ENCODE assay signal across 33 cellular contexts in the genomic region with DNA sequence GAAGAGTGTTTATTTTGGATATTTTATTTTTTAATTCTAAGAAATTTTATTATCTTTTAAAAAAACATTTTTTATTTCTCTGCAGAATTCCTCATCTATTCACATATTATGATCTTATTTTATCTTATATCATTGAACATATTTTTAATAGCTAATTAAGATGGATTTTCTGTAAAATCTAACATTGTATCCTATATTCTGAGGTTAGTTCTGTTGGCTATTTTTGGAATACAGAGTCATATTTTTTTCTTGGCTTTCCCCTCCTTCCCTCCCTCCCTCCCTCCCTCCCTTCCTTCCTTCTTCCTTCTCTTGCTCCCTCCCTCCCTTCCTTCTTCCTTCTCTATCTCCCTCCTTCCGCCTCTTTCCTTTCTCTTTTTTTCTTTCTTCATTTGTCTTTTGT.
DNase-seq lines count a peak whose midpoint lies in the region; ATAC-seq, FAIRE-seq and TF ChIP-seq lines count a peak whose summit lies in the region.
"Had no signal": no experiment of that assay in that cellular context is flagged by ENCODE, and none has a peak within 500 bp of the region (broad histone marks: within the 10 kb centered on the region; RNA-seq: fewer than 3 reads in every experiment).

No MANE protein-coding gene starts in this region.

- H3K36me3 ChIP-seq in HepG2 (replicated peaks in 1 of 2; ENCODE audit: control insufficient read depth in 1 of 2, insufficient read depth in 2 of 2, low read length in 2 of 2) (no peaks in the 10 kb centered on the region), right lobe of liver (no peaks in the 10 kb centered on the region), K562 (ENCODE audit: control insufficient read depth, insufficient read depth, low read length) (no peaks in the 10 kb centered on the region), GM23248 (ENCODE audit: low read depth) (no peaks in the 10 kb centered on the region)
- H3K36me3 ChIP-seq: BE2C; BLaER1; BLaER1 treated with 17β-estradiol and CSF1 and Interleukin-3, amounts not matched to agents 10 nM and 100 nM had no signal

- no peak overlapping the region for H3K4me2 ChIP-seq in HepG2 (ENCODE audit: low read depth, low read length)
- no peak overlapping the region for H3K4me2 ChIP-seq in K562 (ENCODE audit: insufficient read depth, low read length)
- H3K4me2 ChIP-seq in GM23248 (ENCODE audit: unreplicated experiment): no peak overlapping the region
- H3K4me2 ChIP-seq: A549; BLaER1; BLaER1 treated with 17β-estradiol and CSF1 and Interleukin-3, amounts not matched to agents 10 nM and 100 nM had no signal

- H3K27ac ChIP-seq in HepG2 (ENCODE audit: extremely low read length, insufficient read depth, low read length): no peak overlapping the region
- H3K27ac ChIP-seq in right lobe of liver: no peak overlapping the region
- no peak overlapping the region for H3K27ac ChIP-seq in K562 (ENCODE audit: extremely low read depth, low read depth, low read length)
- H3K27ac ChIP-seq in GM23248: no peak overlapping the region
- H3K27ac ChIP-seq: 22Rv1; A549; BLaER1; BLaER1 treated with 17β-estradiol and CSF1 and Interleukin-3, amounts not matched to agents 10 nM and 100 nM; C4-2B had no signal

- ATAC-seq in HepG2: no peak
- no peak for ATAC-seq in right lobe of liver
- ATAC-seq in K562: no peak
- ATAC-seq: A549; CD8-positive, alpha-beta T cell had no signal

- H3K9me3 ChIP-seq in HepG2 (ENCODE audit: low read length) (no peaks in the 10 kb centered on the region; the same call in 1 of the 2 replicates), right lobe of liver (no peaks in the 10 kb centered on the region), K562 (replicated peaks; ENCODE audit: control insufficient read depth, insufficient read depth, low read depth, low read length) (peaks cover 2% of the 10 kb centered on the region; the same call in 1 of the 2 replicates), GM23248 (ENCODE audit: low read depth) (no peaks in the 10 kb centered on the region)
- H3K9me3 ChIP-seq: A549, BE2C, Caco-2 had no signal

- CTCF ChIA-PET in HepG2 (lab: Yijun Ruan, JAX; ENCODE audit: low intra/inter-chr PET ratio, low total read pairs): no interaction called here
- CTCF ChIA-PET in K562 (lab: Yijun Ruan, JAX; ENCODE audit: low intra/inter-chr PET ratio): no interaction called here

- POLR2A ChIA-PET in HepG2 (lab: Yijun Ruan, JAX): no interaction called here
- POLR2A ChIA-PET in K562 (lab: Yijun Ruan, JAX): no interaction called here

- 35% methylated on average over 1 of the region's 1 CpG for WGBS in HepG2 (ENCODE audit: low lambda C conversion rate)
- 35% methylated on average over 1 of the region's 1 CpG for WGBS in right lobe of liver (ENCODE audit: insufficient coverage, low coverage, low lambda C conversion rate, missing lambda C conversion rate)
- WGBS in K562 (ENCODE audit: insufficient coverage, low coverage, missing lambda C conversion rate): 0% methylated on average over 1 of the region's 1 CpG
- WGBS in GM23248 (ENCODE audit: low coverage in 1 of 2, low lambda C conversion rate in 2 of 2, missing lambda C conversion rate in 2 of 2), 2 experiments: 7 to 10% methylated on average over 1 of the region's 1 CpG

- in situ Hi-C loops in HepG2 (cut with HindIII; ENCODE audit: extremely low pct_ligation_motif_present, low pct_unique_long_range_greater_than_20kb): no loop called here
- in situ Hi-C loops in K562 (cut with MboI): no loop called here
- in situ Hi-C loops in GM23248 (cut with MboI): no loop called here

- H3K27me3 ChIP-seq in HepG2 (ENCODE audit: control insufficient read depth in 1 of 2, insufficient read depth in 2 of 2, low read length in 2 of 2) (no peaks in the 10 kb centered on the region; a peak in 1 of 5 replicates), right lobe of liver (no peaks in the 10 kb centered on the region), K562 (ENCODE audit: control insufficient read depth in 2 of 2, insufficient read depth in 2 of 2, low read length in 2 of 2) (no peaks in the 10 kb centered on the region), GM23248 (replicated peaks; ENCODE audit: insufficient read depth) (no peaks in the 10 kb centered on the region)
- H3K27me3 ChIP-seq: BE2C; BLaER1; BLaER1 treated with 17β-estradiol and CSF1 and Interleukin-3, amounts not matched to agents 10 nM and 100 nM had no signal

- no TSS peak for BruUV-seq in HepG2 (replicated peaks; lab: Mats Ljungman, UMichigan)
- BruUV-seq in K562 (replicated peaks; lab: Mats Ljungman, UMichigan): no TSS peak

- H3K79me2 ChIP-seq in HepG2 (ENCODE audit: insufficient read depth, low read length): no peaks in the 10 kb centered on the region
- no peaks in the 10 kb centered on the region for H3K79me2 ChIP-seq in K562 (ENCODE audit: control insufficient read depth, insufficient read depth, low read length)
- no peaks in the 10 kb centered on the region for H3K79me2 ChIP-seq in GM23248 (ENCODE audit: insufficient read depth)

- DNase-seq in HepG2 (ENCODE audit: low spot score) (no peak), right lobe of liver (no peak), K562 (ENCODE audit: extremely low read depth in 1 of 4, low spot score in 3 of 4) (no peak), frontal cortex (ENCODE audit: low spot score in 2 of 2) (no peak), GM23248 (no peak), HUDEP-2 (lab: John Stamatoyannopoulos, UW; ENCODE audit: unreplicated experiment in 76 of 76) (no peak)
- DNase-seq: 8988T; ACHN; AML-193; BE2C; C1 segment of cervical spinal cord; Caco-2; Calu3; CD4-positive, alpha-beta memory T cell; CD4-positive, alpha-beta T cell; CD4-positive, CD25-positive, alpha-beta regulatory T cell; CD8-positive, alpha-beta memory T cell; CD8-positive, alpha-beta T cell; COR-L47; DMS 273 treated with DMSO at 0.1 percent for 48 hours; DMS153; DMS53; DMS79; DMS79 treated with DMSO at 0.1 percent for 48 hours; DND-41; EL had no signal

- no peak for TF ChIP-seq POLR2A in HepG2 (IDR thresholded peaks at IDR 0.05; ENCODE audit: insufficient read depth in 1 of 2, low read depth in 2 of 2, low read length in 2 of 2)
- no peak for TF ChIP-seq POLR2A in right lobe of liver (IDR thresholded peaks at IDR 0.05)
- TF ChIP-seq POLR2A in K562 (conservative IDR thresholded peaks at IDR 0.05): no peak

- H4K20me1 ChIP-seq in HepG2 (ENCODE audit: insufficient read depth, low read length): no peaks in the 10 kb centered on the region
- no peaks in the 10 kb centered on the region for H4K20me1 ChIP-seq in K562 (replicated peaks; ENCODE audit: control insufficient read depth, insufficient read depth, low read length)
- no peaks in the 10 kb centered on the region for H4K20me1 ChIP-seq in GM23248 (ENCODE audit: insufficient read depth)
- H4K20me1 ChIP-seq: BLaER1; BLaER1 treated with 17β-estradiol and CSF1 and Interleukin-3, amounts not matched to agents 10 nM and 100 nM had no signal

- no peaks in the 10 kb centered on the region for H3K4me1 ChIP-seq in HepG2 (ENCODE audit: insufficient read depth, low read length)
- H3K4me1 ChIP-seq in right lobe of liver: no peaks in the 10 kb centered on the region
- H3K4me1 ChIP-seq in K562 (replicated peaks in 1 of 2; ENCODE audit: control insufficient read depth in 2 of 2, insufficient read depth in 2 of 2, low read length in 2 of 2): no peaks in the 10 kb centered on the region
- no peaks in the 10 kb centered on the region for H3K4me1 ChIP-seq in GM23248 (ENCODE audit: insufficient read depth)
- H3K4me1 ChIP-seq: A549; BE2C; BLaER1; BLaER1 treated with 17β-estradiol and CSF1 and Interleukin-3, amounts not matched to agents 10 nM and 100 nM; Caco-2 had no signal

- H3K9me2 ChIP-seq in GM23248 (ENCODE audit: insufficient read depth): no peaks in the 10 kb centered on the region

- TF ChIP-seq CTCF in HepG2 (CRISPR knock-in tag; IDR thresholded peaks at IDR 0.05) (no peak), right lobe of liver (IDR thresholded peaks at IDR 0.05) (no peak), K562 (IDR thresholded peaks at IDR 0.05 in 2 of 3, conservative IDR thresholded peaks at IDR 0.05 in 1 of 3; ENCODE audit: insufficient read depth in 2 of 3, low read depth in 1 of 3, low read length in 3 of 3) (no peak)

- intact Hi-C loops in HepG2 (cut with micrococcal nuclease; ENCODE audit: unreplicated experiment) (no loop called here), right lobe of liver (cut with DNase I) (no loop called here), K562 (cut with micrococcal nuclease) (no loop called here)

- no peak for FAIRE-seq in HepG2 (lab: Jason Lieb, UNC)
- no peak for FAIRE-seq in K562 (lab: Jason Lieb, UNC)
- peak; percentile 17 for FAIRE-seq in frontal cortex (lab: Jason Lieb, UNC)
- FAIRE-seq: A204.1, A549, D721Med had no signal

- H2AFZ ChIP-seq in HepG2 (ENCODE audit: low read length) (no peak overlapping the region), K562 (ENCODE audit: low read depth, low read length) (no peak overlapping the region), GM23248 (no peak overlapping the region)

- H3K9ac ChIP-seq in HepG2 (ENCODE audit: insufficient read depth, low read depth, low read length) (no peak overlapping the region), K562 (ENCODE audit: insufficient read depth in 1 of 2, low read depth in 2 of 2, low read length in 2 of 2) (no peak overlapping the region), GM23248 (no peak overlapping the region)
- H3K9ac ChIP-seq: BLaER1; BLaER1 treated with 17β-estradiol and CSF1 and Interleukin-3, amounts not matched to agents 10 nM and 100 nM had no signal

- H3K4me3 ChIP-seq in HepG2 (replicated peaks in 1 of 3; ENCODE audit: insufficient read depth in 1 of 3, low read depth in 2 of 3, low read length in 3 of 3) (no peak overlapping the region), right lobe of liver (no peak overlapping the region), K562 (no peak overlapping the region), GM23248 (no peak overlapping the region)
- H3K4me3 ChIP-seq: A549; BLaER1; BLaER1 treated with 17β-estradiol and CSF1 and Interleukin-3, amounts not matched to agents 10 nM and 100 nM had no signal

- H3K9me1 ChIP-seq in K562 (ENCODE audit: control insufficient read depth, insufficient read depth, low read length): no peaks in the 10 kb centered on the region

- no peak for TF ChIP-seq RAD21 in HepG2 (CRISPR knock-in tag; IDR thresholded peaks at IDR 0.05)
- no peak for TF ChIP-seq RAD21 in K562 (CRISPR knock-in tag; conservative IDR thresholded peaks at IDR 0.05 in 1 of 2, IDR thresholded peaks at IDR 0.05 in 1 of 2)

- TF ChIP-seq EP300 in HepG2 (IDR thresholded peaks at IDR 0.05; ENCODE audit: low read depth in 2 of 2, low read length in 2 of 2) (no peak), HepG2 (CRISPR knock-in tag; IDR thresholded peaks at IDR 0.05; ENCODE audit: borderline replicate concordance) (no peak), K562 (IDR thresholded peaks at IDR 0.05; ENCODE audit: low read length) (no peak)

- no peaks in the 10 kb centered on the region for H3F3A ChIP-seq in GM23248 (ENCODE audit: insufficient read depth)

TF ChIP-seq in HepG2, 621 proteins besides CTCF, POLR2A, EP300 and RAD21 (continues in another document):
- TF ChIP-seq HNRNPK (IDR thresholded peaks at IDR 0.05; ENCODE audit: low read depth, low read length, poor library complexity, severe bottlenecking) (peak; percentile 91), ELF1 (CRISPR knock-in tag; IDR thresholded peaks at IDR 0.05) (no peak)

TF ChIP-seq in K562, 482 proteins besides CTCF, POLR2A, EP300 and RAD21 (continues in another document):
- TF ChIP-seq HNRNPK (IDR thresholded peaks at IDR 0.05; ENCODE audit: low read depth, low read length, poor library complexity, severe bottlenecking) (peak; percentile 70), HMG20B (CRISPR knock-in tag; IDR thresholded peaks at IDR 0.05) (no peak)

Comparison
In these comparisons a context has a peak if more than half of its experiments do, and no peak if none do; other contexts are left out.
1. Of the 241 proteins assayed by ChIP-seq in both HepG2 and K562: peak only in HepG2: none; only in K562: PCBP2; in both: HNRNPK; in neither: 239.